In genomic region chr11:96187779-96188624, GRCh38 we compare ENCODE assay signal across 7 cellular contexts.
DNase-seq lines count a peak whose midpoint lies in the region; ATAC-seq and TF ChIP-seq lines count a peak whose summit lies in the region.

No MANE protein-coding gene starts in this region.

- peak; percentile 0 for ATAC-seq in GM19395 (IDR thresholded peaks at IDR 0.05; ENCODE audit: unreplicated experiment)
- peak; percentile 82 for ATAC-seq in stimulated activated naive CD8-positive, alpha-beta T cell treated with anti-CD3 and anti-CD28 coated beads, Interleukin-15, Interleukin-2, amounts not matched to agents 100 U/mL and 50 U/mL, for 24 hours
- no peak for ATAC-seq in HG02588 (IDR thresholded peaks at IDR 0.05; ENCODE audit: unreplicated experiment)
- no peak for ATAC-seq in HG03108 (IDR thresholded peaks at IDR 0.05; ENCODE audit: unreplicated experiment)

- no peak for TF ChIP-seq CTCF in GM10266 (IDR thresholded peaks at IDR 0.05; ENCODE audit: control insufficient read depth, insufficient read depth, low read depth, missing control alignments)

- peak; percentile 42 for DNase-seq in T1000 (lab: John Stamatoyannopoulos, UW)
- DNase-seq in glomerular visceral epithelial cell (ENCODE audit: extremely low spot score) = peak; percentile 76
- DNase-seq in stimulated activated naive CD8-positive, alpha-beta T cell treated with anti-CD3 and anti-CD28 coated beads, Interleukin-15, Interleukin-2, amounts not matched to agents 100 U/mL and 50 U/mL, for 24 hours = peak; percentile 54
- no peak for DNase-seq in GM10266 (ENCODE audit: extremely low spot score)

Comparison
In these comparisons a context has a peak if more than half of its experiments do, and no peak if none do; other contexts are left out.
1. ATAC-seq: peak in GM19395 (single experiment) and stimulated activated naive CD8-positive, alpha-beta T cell treated with anti-CD3 and anti-CD28 coated beads, Interleukin-15, Interleukin-2, amounts not matched to agents 100 U/mL and 50 U/mL, for 24 hours (single experiment); none in HG02588 (single experiment) and HG03108 (single experiment).